In genomic region chr11:72831521-72832300, GRCh38 we compare ENCODE assay signal across 8 cellular contexts. TPM values are rescaled to one million over a fixed set of nuclear protein-coding genes. Genes with fewer than 3 reads are reported as not detected.
A peak's percentile ranks its signal among the peaks of the same experiment; 100 is the strongest.
DNase-seq lines count a peak whose midpoint lies in the region; ATAC-seq and TF ChIP-seq lines count a peak whose summit lies in the region.

No MANE protein-coding gene starts in this region.

- H3K36me3 ChIP-seq in testis (ENCODE audit: low read depth, missing control alignments): no peaks in the 10 kb centered on the region

- peaks cover 20% of the 10 kb centered on the region for H3K36me3 Mint-ChIP-seq in activated CD8-positive, alpha-beta memory T cell treated with anti-CD3 and anti-CD28 coated beads, Interleukin-2, amount 10 ng/mL, durations not matched to agents 7 days and 5 days

- H3K27me3 Mint-ChIP-seq in activated CD8-positive, alpha-beta memory T cell treated with anti-CD3 and anti-CD28 coated beads, Interleukin-2, amount 10 ng/mL, durations not matched to agents 7 days and 5 days: no peaks in the 10 kb centered on the region

- no peaks in the 10 kb centered on the region for H3K9me3 Mint-ChIP-seq in activated CD8-positive, alpha-beta memory T cell treated with anti-CD3 and anti-CD28 coated beads, Interleukin-2, amount 10 ng/mL, durations not matched to agents 7 days and 5 days (ENCODE audit: low read depth)

- H3K27ac ChIP-seq in testis: peak overlapping the region; percentile 51 to 86

- peaks cover 56% of the 10 kb centered on the region for H3K4me1 ChIP-seq in testis

- CTCF ChIA-PET in activated CD8-positive, alpha-beta memory T cell treated with anti-CD3 and anti-CD28 coated beads, Interleukin-2, amount 10 ng/mL, durations not matched to agents 7 days and 5 days (lab: Charles Lee): interaction anchor here (0.5 to 3.4 kb wide), 25 partner anchors 8 to 504 kb away, joined by 3 to 58 read pairs (median 4); partner anchors contain the start of gene FCHSD2

- peaks cover 34% of the 10 kb centered on the region for H3K4me1 Mint-ChIP-seq in activated CD8-positive, alpha-beta memory T cell treated with anti-CD3 and anti-CD28 coated beads, Interleukin-2, amount 10 ng/mL, durations not matched to agents 7 days and 5 days

- TF ChIP-seq POLR2A in testis (IDR thresholded peaks at IDR 0.05): no peak

- no peaks in the 10 kb centered on the region for H3K9me3 ChIP-seq in testis

- no peaks in the 10 kb centered on the region for H3K27me3 ChIP-seq in testis

- WGBS in testis, 2 donors: 47% methylated on average over 11 to 13 of the region's 13 CpGs

- H3K4me3 Mint-ChIP-seq in activated CD8-positive, alpha-beta memory T cell treated with anti-CD3 and anti-CD28 coated beads, Interleukin-2, amount 10 ng/mL, durations not matched to agents 7 days and 5 days: no peak overlapping the region

- peak; percentile 54 for ATAC-seq in activated CD8-positive, alpha-beta memory T cell treated with anti-CD3 and anti-CD28 coated beads, Interleukin-2, amount 10 ng/mL, durations not matched to agents 7 days and 5 days
- ATAC-seq in GM18520 (IDR thresholded peaks at IDR 0.05; ENCODE audit: unreplicated experiment): no peak

- no peak overlapping the region for H3K4me3 ChIP-seq in epithelial cell of esophagus (ENCODE audit: low read length)
- no peak overlapping the region for H3K4me3 ChIP-seq in testis

- intact Hi-C loops in testis (cut with DNase I; ENCODE audit: low total_unique reads): loop anchor here (5.0 kb wide), 1 partner anchor 346 kb away; no protein-coding TSS in a partner anchor

- peak; percentile 96 for TF ChIP-seq CTCF in epithelial cell of esophagus (IDR thresholded peaks at IDR 0.05; ENCODE audit: insufficient read depth, low read depth, low read length, missing control alignments)
- peak; percentile 81 to 95 (median 93) for TF ChIP-seq CTCF in testis (IDR thresholded peaks at IDR 0.05)

- peak overlapping the region; percentile 37 for H3K27ac Mint-ChIP-seq in activated CD8-positive, alpha-beta memory T cell treated with anti-CD3 and anti-CD28 coated beads, Interleukin-2, amount 10 ng/mL, durations not matched to agents 7 days and 5 days

- peak; percentile 52 for DNase-seq in COLO829 (ENCODE audit: low spot score)
- DNase-seq in HPDE6-E6E7 (ENCODE audit: extremely low spot score): peak; percentile 61
- DNase-seq in NCI-H748 treated with DMSO at 0.1 percent for 48 hours (lab: John Stamatoyannopoulos, UW): peak; percentile 49
- peak; percentile 67 for DNase-seq in activated CD8-positive, alpha-beta memory T cell treated with anti-CD3 and anti-CD28 coated beads, Interleukin-2, amount 10 ng/mL, durations not matched to agents 7 days and 5 days
- DNase-seq in epithelial cell of esophagus (ENCODE audit: low read depth): peak; percentile 67
- peak; percentile 83 for DNase-seq in mucosa of gallbladder (ENCODE audit: low spot score)
- peak; percentile 91 for DNase-seq in testis

RNA-seq across cellular contexts. Expression of gene ATG16L2, which starts 17.5 kb away (rescaled TPM):
- total RNA-seq in activated CD8-positive, alpha-beta memory T cell treated with anti-CD3 and anti-CD28 coated beads, Interleukin-2, amount 10 ng/mL, durations not matched to agents 7 days and 5 days: 100 to 1,000 TPM; 103 to 168 TPM
- total RNA-seq in mucosa of gallbladder (62.2 TPM), testis (10 to 100 TPM; 33.8 to 39.5 TPM)
- 16.2 TPM for polyA plus RNA-seq in testis (ENCODE audit: insufficient read depth, low read depth, low replicate concordance)

RNA-seq across cellular contexts. Expression of gene STARD10, which starts 37.9 kb away (rescaled TPM):
- 10 to 100 TPM in 1 of 2 experiments, 1 to 10 TPM in 1; 8.4 to 18.4 TPM for total RNA-seq in activated CD8-positive, alpha-beta memory T cell treated with anti-CD3 and anti-CD28 coated beads, Interleukin-2, amount 10 ng/mL, durations not matched to agents 7 days and 5 days
- total RNA-seq in mucosa of gallbladder: 540 TPM
- 100 to 1,000 TPM; 130 to 202 TPM for total RNA-seq in testis
- polyA plus RNA-seq in testis (ENCODE audit: insufficient read depth, low read depth, low replicate concordance): 379 TPM

Comparison
In these comparisons a context has a peak if more than half of its experiments do, and no peak if none do; other contexts are left out.
1. RNA of gene STARD10, which starts 37.9 kb away (total RNA-seq): 540 TPM in mucosa of gallbladder (single experiment) and 130 to 202 TPM in testis; 8.4 to 18.4 TPM in activated CD8-positive, alpha-beta memory T cell treated with anti-CD3 and anti-CD28 coated beads, Interleukin-2, amount 10 ng/mL, durations not matched to agents 7 days and 5 days; every median in the first group is over 4 times any median in the second.
2. Peak in every context shown above with its lines, with median percentiles within 50 percentile points of each other: DNase-seq.